Comparison of ENCODE assay signal across 8 cellular contexts in genomic region chr2:20665261-20666113, GRCh38. TPM values are rescaled to one million over a fixed set of nuclear protein-coding genes. Genes with fewer than 3 reads are reported as not detected.
DNase-seq lines count a peak whose midpoint lies in the region; ATAC-seq and TF ChIP-seq lines count a peak whose summit lies in the region.

No MANE protein-coding gene starts in this region.

- DNase-seq in GM23248: peak; percentile 12
- no peak for DNase-seq in effector memory CD4-positive, alpha-beta T cell
- peak; percentile 35 for DNase-seq in nephron progenitor cell
- DNase-seq in NCI-H446 (lab: John Stamatoyannopoulos, UW): no peak
- no peak for DNase-seq in SW 1271 (lab: John Stamatoyannopoulos, UW)

- H2AFZ ChIP-seq in ACC112 (ENCODE audit: low read length, unreplicated experiment) (peak overlapping the region; percentile 32), GM23248 (peak overlapping the region; percentile 61; the same call in 1 of the 2 replicates)

- H3K27me3 ChIP-seq in ACC112 (ENCODE audit: insufficient read depth, low read length) (peaks cover 66% of the 10 kb centered on the region), GM23248 (replicated peaks; ENCODE audit: insufficient read depth) (peaks cover 80% of the 10 kb centered on the region)
- peaks cover 71% of the 10 kb centered on the region for H3K27me3 ChIP-seq in effector memory CD4-positive, alpha-beta T cell (replicated peaks; ENCODE audit: control insufficient read depth, insufficient read depth, low read length, poor library complexity, severe bottlenecking)

- no peaks in the 10 kb centered on the region for H3K9me3 ChIP-seq in GM23248 (ENCODE audit: low read depth)
- no peaks in the 10 kb centered on the region for H3K9me3 ChIP-seq in effector memory CD4-positive, alpha-beta T cell (ENCODE audit: control insufficient read depth, low read length)

- no peak overlapping the region for H3K27ac Mint-ChIP-seq in nephron progenitor cell

- H3K4me3 Mint-ChIP-seq in nephron progenitor cell: peak overlapping the region; percentile 68

- TF ChIP-seq CTCF in nephron progenitor cell (IDR thresholded peaks at IDR 0.05): no peak

- no peaks in the 10 kb centered on the region for H3K4me1 ChIP-seq in ACC112 (ENCODE audit: control insufficient read depth, insufficient read depth, low read length, unreplicated experiment)
- peaks cover 8% of the 10 kb centered on the region; the same call in 1 of the 2 replicates for H3K4me1 ChIP-seq in GM23248 (ENCODE audit: insufficient read depth)
- peaks cover 30% of the 10 kb centered on the region for H3K4me1 ChIP-seq in effector memory CD4-positive, alpha-beta T cell (ENCODE audit: control insufficient read depth, insufficient read depth, low read length, poor library complexity, severe bottlenecking)

- H3K36me3 Mint-ChIP-seq in nephron progenitor cell (ENCODE audit: low read depth): no peaks in the 10 kb centered on the region

- 3 to 4% methylated on average over 56 of the region's 56 CpGs for WGBS in GM23248 (ENCODE audit: low coverage in 1 of 2, low lambda C conversion rate in 2 of 2, missing lambda C conversion rate in 2 of 2), 2 experiments

- H3K27me3 Mint-ChIP-seq in nephron progenitor cell (ENCODE audit: low read depth, poor library complexity): peaks cover 96% of the 10 kb centered on the region

- no peaks in the 10 kb centered on the region for H3K9me2 ChIP-seq in GM23248 (ENCODE audit: insufficient read depth)

- peaks cover 20% of the 10 kb centered on the region for H3K4me1 Mint-ChIP-seq in nephron progenitor cell

- H3K4me3 ChIP-seq in ACC112 (ENCODE audit: low read depth, low read length): peak overlapping the region; percentile 55
- peak overlapping the region; percentile 38; the same call in 1 of the 2 replicates for H3K4me3 ChIP-seq in GM23248
- H3K4me3 ChIP-seq in effector memory CD4-positive, alpha-beta T cell (ENCODE audit: insufficient read depth, low read depth, low read length, poor library complexity, severe bottlenecking): peak overlapping the region; percentile 58

- in situ Hi-C loops in GM23248 (cut with MboI): no loop called here

- H3K79me2 ChIP-seq in ACC112 (ENCODE audit: control insufficient read depth, insufficient read depth, low read length, unreplicated experiment) (no peaks in the 10 kb centered on the region), GM23248 (ENCODE audit: insufficient read depth) (no peaks in the 10 kb centered on the region)

- ATAC-seq in HG03354 (IDR thresholded peaks at IDR 0.05; ENCODE audit: poor library complexity, severe bottlenecking, unreplicated experiment) (no peak), GM21619 (IDR thresholded peaks at IDR 0.05; ENCODE audit: unreplicated experiment) (no peak)

- H4K20me1 ChIP-seq in GM23248 (ENCODE audit: insufficient read depth): no peaks in the 10 kb centered on the region

- H3F3A ChIP-seq in GM23248 (ENCODE audit: insufficient read depth): 0 out of 2 replicates have a peak, but pooled peaks cover 4% of the 10 kb centered on the region

- no peaks in the 10 kb centered on the region for H3K9me3 Mint-ChIP-seq in nephron progenitor cell

- no peak overlapping the region for H3K9ac ChIP-seq in GM23248

- no peaks in the 10 kb centered on the region for H3K36me3 ChIP-seq in ACC112 (ENCODE audit: insufficient read depth, low read length)
- no peaks in the 10 kb centered on the region for H3K36me3 ChIP-seq in GM23248 (ENCODE audit: low read depth)
- H3K36me3 ChIP-seq in effector memory CD4-positive, alpha-beta T cell (ENCODE audit: control insufficient read depth, insufficient read depth, low read length): no peaks in the 10 kb centered on the region

- H3K27ac ChIP-seq in ACC112 (ENCODE audit: low read depth, low read length) (no peak overlapping the region), GM23248 (no peak overlapping the region)
- H3K27ac ChIP-seq in effector memory CD4-positive, alpha-beta T cell (ENCODE audit: insufficient read depth, low read length, poor library complexity, severe bottlenecking): no peak overlapping the region

- no peak overlapping the region for H3K4me2 ChIP-seq in GM23248 (ENCODE audit: unreplicated experiment)

RNA-seq across cellular contexts. Expression of gene GDF7, which starts 1.5 kb away (rescaled TPM):
- not detected in 2 replicates for total RNA-seq in GM23248 (2014; rRNA removed; shearing (Covaris generic))
- 0.03 TPM in 1 of 2 replicates, not detected in the other for polyA plus RNA-seq in GM23248 (2016; fragmentation: Nextera tagmentation; extraction: Ambion mirVana)

RNA-seq across cellular contexts. Expression of gene HS1BP3, which starts 14.6 kb away (rescaled TPM):
- 10.5 and 17.1 TPM in 2 replicates for total RNA-seq in GM23248 (2014; rRNA removed; shearing (Covaris generic))
- 10.6 and 10.9 TPM in 2 replicates for polyA plus RNA-seq in GM23248 (2016; fragmentation: Nextera tagmentation; extraction: Ambion mirVana)

Comparison
In these comparisons a context has a peak if more than half of its experiments do, and no peak if none do; other contexts are left out.
1. DNase-seq: peak in GM23248 (single experiment) and nephron progenitor cell (single experiment); none in effector memory CD4-positive, alpha-beta T cell (0 of 3), NCI-H446 (0 of 2) and SW 1271 (0 of 2).
2. Peak in every context shown above with its lines, with median percentiles within 50 percentile points of each other: H3K4me3 ChIP-seq.